Comparison of ENCODE assay signal across 1 cellular context in the genomic region with DNA sequence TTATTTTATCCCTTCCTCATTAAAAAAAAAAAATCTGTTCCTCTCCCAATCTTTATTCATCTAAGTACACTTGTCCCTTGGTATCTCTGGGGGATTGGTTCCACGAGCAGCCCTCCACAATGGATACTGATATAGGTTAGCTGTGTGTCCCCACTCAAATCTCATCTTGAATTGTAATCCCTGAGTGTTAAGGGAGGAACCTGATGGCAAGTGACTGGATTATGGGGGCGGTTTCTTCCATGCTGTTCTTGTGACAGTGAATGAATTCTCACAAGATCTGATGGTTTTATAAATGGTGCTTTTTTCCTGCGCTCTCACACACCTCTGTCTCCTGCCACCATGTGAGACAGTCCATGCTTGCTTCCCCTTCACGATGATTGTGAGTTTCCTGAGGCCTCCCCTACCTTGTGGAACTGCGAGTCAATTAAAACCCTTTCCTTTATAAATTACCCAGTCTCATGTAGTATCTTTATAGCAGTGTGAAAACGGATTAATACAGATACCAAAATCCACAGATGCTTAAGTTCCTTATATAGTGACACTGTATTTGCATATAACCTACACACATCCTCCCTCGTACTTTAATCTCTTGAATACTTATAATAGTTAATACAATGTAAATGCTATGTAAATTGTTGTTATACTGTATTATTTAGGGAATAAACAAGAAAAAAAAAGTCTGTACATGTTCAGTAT.
TF ChIP-seq lines count a peak whose summit lies in the region.

No MANE protein-coding gene starts in this region.

TF ChIP-seq in GM12878, 131 proteins besides CTCF, POLR2A, EP300 and RAD21 (continued from another document):
- TF ChIP-seq, protein P1, sequence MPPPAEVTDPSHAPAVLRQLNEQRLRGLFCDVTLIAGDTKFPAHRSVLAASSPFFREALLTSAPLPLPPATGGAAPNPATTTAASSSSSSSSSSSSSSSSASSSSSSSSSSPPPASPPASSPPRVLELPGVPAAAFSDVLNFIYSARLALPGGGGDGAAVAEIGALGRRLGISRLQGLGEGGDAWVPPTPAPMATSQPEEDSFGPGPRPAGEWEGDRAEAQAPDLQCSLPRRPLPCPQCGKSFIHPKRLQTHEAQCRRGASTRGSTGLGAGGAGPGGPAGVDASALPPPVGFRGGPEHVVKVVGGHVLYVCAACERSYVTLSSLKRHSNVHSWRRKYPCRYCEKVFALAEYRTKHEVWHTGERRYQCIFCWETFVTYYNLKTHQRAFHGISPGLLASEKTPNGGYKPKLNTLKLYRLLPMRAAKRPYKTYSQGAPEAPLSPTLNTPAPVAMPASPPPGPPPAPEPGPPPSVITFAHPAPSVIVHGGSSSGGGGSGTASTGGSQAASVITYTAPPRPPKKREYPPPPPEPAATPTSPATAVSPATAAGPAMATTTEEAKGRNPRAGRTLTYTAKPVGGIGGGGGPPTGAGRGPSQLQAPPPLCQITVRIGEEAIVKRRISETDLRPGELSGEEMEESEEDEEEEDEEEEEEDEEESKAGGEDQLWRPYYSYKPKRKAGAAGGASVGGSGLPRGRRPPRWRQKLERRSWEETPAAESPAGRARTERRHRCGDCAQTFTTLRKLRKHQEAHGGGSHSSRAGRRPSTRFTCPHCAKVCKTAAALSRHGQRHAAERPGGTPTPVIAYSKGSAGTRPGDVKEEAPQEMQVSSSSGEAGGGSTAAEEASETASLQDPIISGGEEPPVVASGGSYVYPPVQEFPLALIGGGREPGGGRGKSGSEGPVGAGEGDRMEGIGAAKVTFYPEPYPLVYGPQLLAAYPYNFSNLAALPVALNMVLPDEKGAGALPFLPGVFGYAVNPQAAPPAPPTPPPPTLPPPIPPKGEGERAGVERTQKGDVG (CRISPR knock-in tag; IDR thresholded peaks at IDR 0.05): no peak
- TF ChIP-seq PAX8 (IDR thresholded peaks at IDR 0.05) (no peak), SMAD5 (IDR thresholded peaks at IDR 0.05; ENCODE audit: low read depth) (peak; percentile 95), POU2F2 (IDR thresholded peaks at IDR 0.05; ENCODE audit: borderline replicate concordance, low read depth, low read length) (peak; percentile 48; the same call in 2 of the 3 replicates), PML (IDR thresholded peaks at IDR 0.05; ENCODE audit: low read length) (peak; percentile 95), CREB1 (IDR thresholded peaks at IDR 0.05; ENCODE audit: low read depth) (no peak), EED (IDR thresholded peaks at IDR 0.05; ENCODE audit: low read depth) (peak; percentile 25; the same call in 1 of the 2 replicates), ZSCAN29 (IDR thresholded peaks at IDR 0.05) (no peak), MTA3 (IDR thresholded peaks at IDR 0.05; ENCODE audit: borderline replicate concordance, low read length) (peak; percentile 96), NFIC (IDR thresholded peaks at IDR 0.05; ENCODE audit: low read depth, low read length) (0 out of 2 replicates have a peak, but pooled peaks have one; percentile 47), SMAD1 (IDR thresholded peaks at IDR 0.05; ENCODE audit: low read depth, partially characterized antibody) (no peak), JUND (IDR thresholded peaks at IDR 0.05; ENCODE audit: low read depth, low read length) (no peak), YY1 (IDR thresholded peaks at IDR 0.05; ENCODE audit: low read depth, low read length) (0 out of 2 replicates have a peak, but pooled peaks have one; percentile 31), FOXK2 (IDR thresholded peaks at IDR 0.05) (no peak), ZBED1 (IDR thresholded peaks at IDR 0.05; ENCODE audit: borderline replicate concordance) (peak; percentile 97)
